1 cellular context compared by ENCODE assay signal in genomic region chr3:142595951-142596725, GRCh38.
A peak's percentile ranks its signal among the peaks of the same experiment; 100 is the strongest.
TF ChIP-seq lines count a peak whose summit lies in the region.

A gene with protein sequence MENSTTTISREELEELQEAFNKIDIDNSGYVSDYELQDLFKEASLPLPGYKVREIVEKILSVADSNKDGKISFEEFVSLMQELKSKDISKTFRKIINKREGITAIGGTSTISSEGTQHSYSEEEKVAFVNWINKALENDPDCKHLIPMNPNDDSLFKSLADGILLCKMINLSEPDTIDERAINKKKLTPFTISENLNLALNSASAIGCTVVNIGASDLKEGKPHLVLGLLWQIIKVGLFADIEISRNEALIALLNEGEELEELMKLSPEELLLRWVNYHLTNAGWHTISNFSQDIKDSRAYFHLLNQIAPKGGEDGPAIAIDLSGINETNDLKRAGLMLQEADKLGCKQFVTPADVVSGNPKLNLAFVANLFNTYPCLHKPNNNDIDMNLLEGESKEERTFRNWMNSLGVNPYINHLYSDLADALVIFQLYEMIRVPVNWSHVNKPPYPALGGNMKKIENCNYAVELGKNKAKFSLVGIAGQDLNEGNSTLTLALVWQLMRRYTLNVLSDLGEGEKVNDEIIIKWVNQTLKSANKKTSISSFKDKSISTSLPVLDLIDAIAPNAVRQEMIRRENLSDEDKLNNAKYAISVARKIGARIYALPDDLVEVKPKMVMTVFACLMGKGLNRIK (plus strand): TSS chr3:142596393. CDS start chr3:142664238, 67,845 bp downstream.

TF ChIP-seq in WTC11, 78 proteins besides CTCF, POLR2A, EP300 and RAD21 (continued from another document and continues in another):
- TF ChIP-seq FOXK1 (CRISPR knock-in tag; IDR thresholded peaks at IDR 0.05), result peak; percentile 84
- TF ChIP-seq, protein P1, sequence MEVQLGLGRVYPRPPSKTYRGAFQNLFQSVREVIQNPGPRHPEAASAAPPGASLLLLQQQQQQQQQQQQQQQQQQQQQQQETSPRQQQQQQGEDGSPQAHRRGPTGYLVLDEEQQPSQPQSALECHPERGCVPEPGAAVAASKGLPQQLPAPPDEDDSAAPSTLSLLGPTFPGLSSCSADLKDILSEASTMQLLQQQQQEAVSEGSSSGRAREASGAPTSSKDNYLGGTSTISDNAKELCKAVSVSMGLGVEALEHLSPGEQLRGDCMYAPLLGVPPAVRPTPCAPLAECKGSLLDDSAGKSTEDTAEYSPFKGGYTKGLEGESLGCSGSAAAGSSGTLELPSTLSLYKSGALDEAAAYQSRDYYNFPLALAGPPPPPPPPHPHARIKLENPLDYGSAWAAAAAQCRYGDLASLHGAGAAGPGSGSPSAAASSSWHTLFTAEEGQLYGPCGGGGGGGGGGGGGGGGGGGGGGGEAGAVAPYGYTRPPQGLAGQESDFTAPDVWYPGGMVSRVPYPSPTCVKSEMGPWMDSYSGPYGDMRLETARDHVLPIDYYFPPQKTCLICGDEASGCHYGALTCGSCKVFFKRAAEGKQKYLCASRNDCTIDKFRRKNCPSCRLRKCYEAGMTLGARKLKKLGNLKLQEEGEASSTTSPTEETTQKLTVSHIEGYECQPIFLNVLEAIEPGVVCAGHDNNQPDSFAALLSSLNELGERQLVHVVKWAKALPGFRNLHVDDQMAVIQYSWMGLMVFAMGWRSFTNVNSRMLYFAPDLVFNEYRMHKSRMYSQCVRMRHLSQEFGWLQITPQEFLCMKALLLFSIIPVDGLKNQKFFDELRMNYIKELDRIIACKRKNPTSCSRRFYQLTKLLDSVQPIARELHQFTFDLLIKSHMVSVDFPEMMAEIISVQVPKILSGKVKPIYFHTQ (CRISPR knock-in tag; IDR thresholded peaks at IDR 0.05), result no peak
- 0 out of 2 replicates have a peak, but pooled peaks have one; percentile 61 for TF ChIP-seq KAT7 (CRISPR knock-in tag; IDR thresholded peaks at IDR 0.05; ENCODE audit: borderline replicate concordance)
- TF ChIP-seq SMAD4 (CRISPR knock-in tag; IDR thresholded peaks at IDR 0.05), result no peak
- TF ChIP-seq SMAD3 (CRISPR knock-in tag; IDR thresholded peaks at IDR 0.05; ENCODE audit: borderline replicate concordance), result peak; percentile 72; the same call in 1 of the 2 replicates
- TF ChIP-seq, protein P2, sequence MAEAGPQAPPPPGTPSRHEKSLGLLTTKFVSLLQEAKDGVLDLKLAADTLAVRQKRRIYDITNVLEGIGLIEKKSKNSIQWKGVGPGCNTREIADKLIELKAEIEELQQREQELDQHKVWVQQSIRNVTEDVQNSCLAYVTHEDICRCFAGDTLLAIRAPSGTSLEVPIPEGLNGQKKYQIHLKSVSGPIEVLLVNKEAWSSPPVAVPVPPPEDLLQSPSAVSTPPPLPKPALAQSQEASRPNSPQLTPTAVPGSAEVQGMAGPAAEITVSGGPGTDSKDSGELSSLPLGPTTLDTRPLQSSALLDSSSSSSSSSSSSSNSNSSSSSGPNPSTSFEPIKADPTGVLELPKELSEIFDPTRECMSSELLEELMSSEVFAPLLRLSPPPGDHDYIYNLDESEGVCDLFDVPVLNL (CRISPR knock-in tag; IDR thresholded peaks at IDR 0.05; ENCODE audit: borderline replicate concordance, low read depth), result no peak; the same call in 1 of the 2 replicates
- peak; percentile 68 for TF ChIP-seq GABPB1 (CRISPR knock-in tag; IDR thresholded peaks at IDR 0.05)
- no peak for TF ChIP-seq IRF2 (CRISPR knock-in tag; IDR thresholded peaks at IDR 0.05; ENCODE audit: borderline replicate concordance, low read depth)
- peak; percentile 81; the same call in 1 of the 2 replicates for TF ChIP-seq NFE2L1 (CRISPR knock-in tag; IDR thresholded peaks at IDR 0.05)
- TF ChIP-seq, protein P3, sequence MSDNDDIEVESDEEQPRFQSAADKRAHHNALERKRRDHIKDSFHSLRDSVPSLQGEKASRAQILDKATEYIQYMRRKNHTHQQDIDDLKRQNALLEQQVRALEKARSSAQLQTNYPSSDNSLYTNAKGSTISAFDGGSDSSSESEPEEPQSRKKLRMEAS (CRISPR knock-in tag; IDR thresholded peaks at IDR 0.05), result peak; percentile 63; the same call in 1 of the 2 replicates
- peak; percentile 100 for TF ChIP-seq PRDM15 (CRISPR knock-in tag; IDR thresholded peaks at IDR 0.05)
- peak; percentile 74 for TF ChIP-seq ETV6 (CRISPR knock-in tag; IDR thresholded peaks at IDR 0.05)
- no peak for TF ChIP-seq ZNF512 (CRISPR knock-in tag; IDR thresholded peaks at IDR 0.05; ENCODE audit: borderline replicate concordance)
- TF ChIP-seq ERG (CRISPR knock-in tag; IDR thresholded peaks at IDR 0.05), result no peak
- TF ChIP-seq ATF3 (CRISPR knock-in tag; conservative IDR thresholded peaks at IDR 0.05), result no peak
- TF ChIP-seq, protein P4, sequence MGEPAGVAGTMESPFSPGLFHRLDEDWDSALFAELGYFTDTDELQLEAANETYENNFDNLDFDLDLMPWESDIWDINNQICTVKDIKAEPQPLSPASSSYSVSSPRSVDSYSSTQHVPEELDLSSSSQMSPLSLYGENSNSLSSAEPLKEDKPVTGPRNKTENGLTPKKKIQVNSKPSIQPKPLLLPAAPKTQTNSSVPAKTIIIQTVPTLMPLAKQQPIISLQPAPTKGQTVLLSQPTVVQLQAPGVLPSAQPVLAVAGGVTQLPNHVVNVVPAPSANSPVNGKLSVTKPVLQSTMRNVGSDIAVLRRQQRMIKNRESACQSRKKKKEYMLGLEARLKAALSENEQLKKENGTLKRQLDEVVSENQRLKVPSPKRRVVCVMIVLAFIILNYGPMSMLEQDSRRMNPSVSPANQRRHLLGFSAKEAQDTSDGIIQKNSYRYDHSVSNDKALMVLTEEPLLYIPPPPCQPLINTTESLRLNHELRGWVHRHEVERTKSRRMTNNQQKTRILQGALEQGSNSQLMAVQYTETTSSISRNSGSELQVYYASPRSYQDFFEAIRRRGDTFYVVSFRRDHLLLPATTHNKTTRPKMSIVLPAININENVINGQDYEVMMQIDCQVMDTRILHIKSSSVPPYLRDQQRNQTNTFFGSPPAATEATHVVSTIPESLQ (CRISPR knock-in tag; IDR thresholded peaks at IDR 0.05), result no peak
- TF ChIP-seq RELA (CRISPR knock-in tag; IDR thresholded peaks at IDR 0.05; ENCODE audit: borderline replicate concordance), result no peak; the same call in 1 of the 2 replicates
- TF ChIP-seq, protein P5, sequence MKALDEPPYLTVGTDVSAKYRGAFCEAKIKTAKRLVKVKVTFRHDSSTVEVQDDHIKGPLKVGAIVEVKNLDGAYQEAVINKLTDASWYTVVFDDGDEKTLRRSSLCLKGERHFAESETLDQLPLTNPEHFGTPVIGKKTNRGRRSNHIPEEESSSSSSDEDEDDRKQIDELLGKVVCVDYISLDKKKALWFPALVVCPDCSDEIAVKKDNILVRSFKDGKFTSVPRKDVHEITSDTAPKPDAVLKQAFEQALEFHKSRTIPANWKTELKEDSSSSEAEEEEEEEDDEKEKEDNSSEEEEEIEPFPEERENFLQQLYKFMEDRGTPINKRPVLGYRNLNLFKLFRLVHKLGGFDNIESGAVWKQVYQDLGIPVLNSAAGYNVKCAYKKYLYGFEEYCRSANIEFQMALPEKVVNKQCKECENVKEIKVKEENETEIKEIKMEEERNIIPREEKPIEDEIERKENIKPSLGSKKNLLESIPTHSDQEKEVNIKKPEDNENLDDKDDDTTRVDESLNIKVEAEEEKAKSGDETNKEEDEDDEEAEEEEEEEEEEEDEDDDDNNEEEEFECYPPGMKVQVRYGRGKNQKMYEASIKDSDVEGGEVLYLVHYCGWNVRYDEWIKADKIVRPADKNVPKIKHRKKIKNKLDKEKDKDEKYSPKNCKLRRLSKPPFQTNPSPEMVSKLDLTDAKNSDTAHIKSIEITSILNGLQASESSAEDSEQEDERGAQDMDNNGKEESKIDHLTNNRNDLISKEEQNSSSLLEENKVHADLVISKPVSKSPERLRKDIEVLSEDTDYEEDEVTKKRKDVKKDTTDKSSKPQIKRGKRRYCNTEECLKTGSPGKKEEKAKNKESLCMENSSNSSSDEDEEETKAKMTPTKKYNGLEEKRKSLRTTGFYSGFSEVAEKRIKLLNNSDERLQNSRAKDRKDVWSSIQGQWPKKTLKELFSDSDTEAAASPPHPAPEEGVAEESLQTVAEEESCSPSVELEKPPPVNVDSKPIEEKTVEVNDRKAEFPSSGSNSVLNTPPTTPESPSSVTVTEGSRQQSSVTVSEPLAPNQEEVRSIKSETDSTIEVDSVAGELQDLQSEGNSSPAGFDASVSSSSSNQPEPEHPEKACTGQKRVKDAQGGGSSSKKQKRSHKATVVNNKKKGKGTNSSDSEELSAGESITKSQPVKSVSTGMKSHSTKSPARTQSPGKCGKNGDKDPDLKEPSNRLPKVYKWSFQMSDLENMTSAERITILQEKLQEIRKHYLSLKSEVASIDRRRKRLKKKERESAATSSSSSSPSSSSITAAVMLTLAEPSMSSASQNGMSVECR (CRISPR knock-in tag; IDR thresholded peaks at IDR 0.05; ENCODE audit: borderline replicate concordance), result no peak
- TF ChIP-seq, protein P6, sequence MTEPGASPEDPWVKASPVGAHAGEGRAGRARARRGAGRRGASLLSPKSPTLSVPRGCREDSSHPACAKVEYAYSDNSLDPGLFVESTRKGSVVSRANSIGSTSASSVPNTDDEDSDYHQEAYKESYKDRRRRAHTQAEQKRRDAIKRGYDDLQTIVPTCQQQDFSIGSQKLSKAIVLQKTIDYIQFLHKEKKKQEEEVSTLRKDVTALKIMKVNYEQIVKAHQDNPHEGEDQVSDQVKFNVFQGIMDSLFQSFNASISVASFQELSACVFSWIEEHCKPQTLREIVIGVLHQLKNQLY (CRISPR knock-in tag; IDR thresholded peaks at IDR 0.05), result no peak
- TF ChIP-seq, protein P7, sequence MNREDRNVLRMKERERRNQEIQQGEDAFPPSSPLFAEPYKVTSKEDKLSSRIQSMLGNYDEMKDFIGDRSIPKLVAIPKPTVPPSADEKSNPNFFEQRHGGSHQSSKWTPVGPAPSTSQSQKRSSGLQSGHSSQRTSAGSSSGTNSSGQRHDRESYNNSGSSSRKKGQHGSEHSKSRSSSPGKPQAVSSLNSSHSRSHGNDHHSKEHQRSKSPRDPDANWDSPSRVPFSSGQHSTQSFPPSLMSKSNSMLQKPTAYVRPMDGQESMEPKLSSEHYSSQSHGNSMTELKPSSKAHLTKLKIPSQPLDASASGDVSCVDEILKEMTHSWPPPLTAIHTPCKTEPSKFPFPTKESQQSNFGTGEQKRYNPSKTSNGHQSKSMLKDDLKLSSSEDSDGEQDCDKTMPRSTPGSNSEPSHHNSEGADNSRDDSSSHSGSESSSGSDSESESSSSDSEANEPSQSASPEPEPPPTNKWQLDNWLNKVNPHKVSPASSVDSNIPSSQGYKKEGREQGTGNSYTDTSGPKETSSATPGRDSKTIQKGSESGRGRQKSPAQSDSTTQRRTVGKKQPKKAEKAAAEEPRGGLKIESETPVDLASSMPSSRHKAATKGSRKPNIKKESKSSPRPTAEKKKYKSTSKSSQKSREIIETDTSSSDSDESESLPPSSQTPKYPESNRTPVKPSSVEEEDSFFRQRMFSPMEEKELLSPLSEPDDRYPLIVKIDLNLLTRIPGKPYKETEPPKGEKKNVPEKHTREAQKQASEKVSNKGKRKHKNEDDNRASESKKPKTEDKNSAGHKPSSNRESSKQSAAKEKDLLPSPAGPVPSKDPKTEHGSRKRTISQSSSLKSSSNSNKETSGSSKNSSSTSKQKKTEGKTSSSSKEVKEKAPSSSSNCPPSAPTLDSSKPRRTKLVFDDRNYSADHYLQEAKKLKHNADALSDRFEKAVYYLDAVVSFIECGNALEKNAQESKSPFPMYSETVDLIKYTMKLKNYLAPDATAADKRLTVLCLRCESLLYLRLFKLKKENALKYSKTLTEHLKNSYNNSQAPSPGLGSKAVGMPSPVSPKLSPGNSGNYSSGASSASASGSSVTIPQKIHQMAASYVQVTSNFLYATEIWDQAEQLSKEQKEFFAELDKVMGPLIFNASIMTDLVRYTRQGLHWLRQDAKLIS (CRISPR knock-in tag; IDR thresholded peaks at IDR 0.05; ENCODE audit: borderline replicate concordance), result peak; percentile 84; the same call in 1 of the 2 replicates
- TF ChIP-seq ZNF219 (CRISPR knock-in tag; IDR thresholded peaks at IDR 0.05; ENCODE audit: borderline replicate concordance), result no peak
- TF ChIP-seq HMGA2 (CRISPR knock-in tag; IDR thresholded peaks at IDR 0.05), result no peak
- TF ChIP-seq CREM (CRISPR knock-in tag; IDR thresholded peaks at IDR 0.05), result 0 out of 2 replicates have a peak, but pooled peaks have one; percentile 26
- no peak for TF ChIP-seq NR3C1 (CRISPR knock-in tag; conservative IDR thresholded peaks at IDR 0.05; ENCODE audit: low read depth)
